Comparison of ENCODE assay signal across 15 cellular contexts in genomic region chr7:20519641-20520040, GRCh38.
"Had no signal": no experiment of that assay in that cellular context is flagged by ENCODE, and none has a peak within 500 bp of the region (broad histone marks: within the 10 kb centered on the region; RNA-seq: fewer than 3 reads in every experiment).

No MANE protein-coding gene starts in this region.

- ATAC-seq: activated CD4-positive, alpha-beta T cell treated with anti-CD3 and anti-CD28 coated beads for 36 hours; activated CD8-positive, alpha-beta T cell treated with anti-CD3 and anti-CD28 coated beads for 36 hours; gastroesophageal sphincter; natural killer cell treated with Interleukin-12 subunit alpha and Interleukin-12 subunit beta and Interleukin-15 and Interleukin-18, amount 100 ng/mL, for 72 hours had no signal

- H3K9me3 Mint-ChIP-seq: activated T-helper 1 cell treated with anti-CD3 and anti-CD28 coated beads, Interleukin-12 subunit alpha, Interleukin-12 subunit beta, Interleukin-2, Interleukin-4 antibody, amounts not matched to agents 30 ng/mL and 10 ng/mL and 1 ng/mL, durations not matched to agents 14 hours and 24 hours and 36 hours; type B pancreatic cell had no signal

- H3K27ac ChIP-seq: coronary artery, gastroesophageal sphincter, hepatocyte, WERI-Rb-1 had no signal

- DNase-seq: activated CD4-positive, alpha-beta T cell treated with anti-CD3 and anti-CD28 coated beads for 36 hours; activated CD8-positive, alpha-beta memory T cell treated with anti-CD3 and anti-CD28 coated beads, Interleukin-2, amount 50 U/mL, for 4 hours; activated CD8-positive, alpha-beta T cell treated with anti-CD3 and anti-CD28 coated beads for 36 hours; activated naive CD4-positive, alpha-beta T cell treated with Interleukin-2 at 50 U/mL for 16 hours; effector CD8-positive, alpha-beta T cell; stimulated activated CD4-positive, alpha-beta T cell treated with anti-CD3 and anti-CD28 coated beads, Interleukin-12 subunit alpha, Interleukin-12 subunit beta, amount 100 ng/mL, for 4 hours; stimulated activated naive CD4-positive, alpha-beta T cell; T1000; WERI-Rb-1 had no signal

- H3K36me3 Mint-ChIP-seq: natural killer cell treated with Interleukin-12 subunit alpha and Interleukin-12 subunit beta and Interleukin-15 and Interleukin-18, amount 100 ng/mL, for 72 hours; type B pancreatic cell had no signal

- H3K27ac Mint-ChIP-seq: activated CD4-positive, alpha-beta T cell treated with anti-CD3 and anti-CD28 coated beads for 36 hours; activated CD8-positive, alpha-beta T cell treated with anti-CD3 and anti-CD28 coated beads for 36 hours; activated T-helper 1 cell treated with anti-CD3 and anti-CD28 coated beads, Interleukin-12 subunit alpha, Interleukin-12 subunit beta, Interleukin-2, Interleukin-4 antibody, amounts not matched to agents 30 ng/mL and 10 ng/mL and 1 ng/mL, durations not matched to agents 14 hours and 24 hours and 36 hours; natural killer cell treated with Interleukin-12 subunit alpha and Interleukin-12 subunit beta and Interleukin-15 and Interleukin-18, amount 100 ng/mL, for 72 hours; type B pancreatic cell had no signal
